ENCODE assay signal across 1 cellular context in the genomic region with DNA sequence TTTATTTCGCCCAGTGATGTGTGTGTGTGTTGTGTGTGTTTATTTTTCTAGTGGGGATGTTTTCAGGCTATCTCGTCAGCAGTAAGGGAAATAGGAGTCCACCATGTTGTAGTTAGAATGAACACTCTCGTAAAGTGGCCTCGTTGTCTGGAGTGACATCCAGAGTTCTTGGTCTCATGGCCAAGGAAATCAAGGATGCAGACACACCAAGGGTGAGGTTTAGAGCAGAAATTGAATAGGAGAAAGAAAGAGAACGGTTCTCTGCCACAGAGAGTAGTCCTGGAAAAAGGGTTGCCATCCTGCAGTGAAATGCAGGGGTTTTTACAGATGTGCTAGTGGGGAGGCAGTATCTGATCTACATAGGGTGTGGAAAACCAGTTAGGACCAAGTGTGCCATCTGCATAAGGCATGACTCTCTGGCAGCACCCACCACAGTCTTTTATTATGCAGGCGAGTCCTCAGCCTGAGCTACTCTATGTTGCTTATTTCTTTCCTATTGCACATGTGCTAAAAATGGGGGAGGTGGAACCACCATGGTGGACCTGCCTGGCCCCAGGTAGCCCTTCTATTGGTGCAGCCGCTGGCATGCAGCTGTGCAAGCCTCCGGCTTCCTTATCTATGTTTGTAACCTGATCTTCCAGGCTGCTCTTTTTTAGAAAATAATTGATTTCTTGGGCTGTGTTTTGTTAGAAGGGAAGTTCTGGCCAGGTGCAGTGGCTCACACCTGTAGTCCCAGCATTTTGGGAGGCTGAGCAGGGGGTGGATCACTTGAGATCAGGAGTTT.
TF ChIP-seq lines count a peak whose summit lies in the region.

No MANE protein-coding gene starts in this region.

TF ChIP-seq in H1, 55 proteins besides CTCF, POLR2A, EP300 and RAD21:
- TF ChIP-seq, protein P1, sequence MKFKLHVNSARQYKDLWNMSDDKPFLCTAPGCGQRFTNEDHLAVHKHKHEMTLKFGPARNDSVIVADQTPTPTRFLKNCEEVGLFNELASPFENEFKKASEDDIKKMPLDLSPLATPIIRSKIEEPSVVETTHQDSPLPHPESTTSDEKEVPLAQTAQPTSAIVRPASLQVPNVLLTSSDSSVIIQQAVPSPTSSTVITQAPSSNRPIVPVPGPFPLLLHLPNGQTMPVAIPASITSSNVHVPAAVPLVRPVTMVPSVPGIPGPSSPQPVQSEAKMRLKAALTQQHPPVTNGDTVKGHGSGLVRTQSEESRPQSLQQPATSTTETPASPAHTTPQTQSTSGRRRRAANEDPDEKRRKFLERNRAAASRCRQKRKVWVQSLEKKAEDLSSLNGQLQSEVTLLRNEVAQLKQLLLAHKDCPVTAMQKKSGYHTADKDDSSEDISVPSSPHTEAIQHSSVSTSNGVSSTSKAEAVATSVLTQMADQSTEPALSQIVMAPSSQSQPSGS (IDR thresholded peaks at IDR 0.05; ENCODE audit: low read length): no peak
- TF ChIP-seq CBX8 (IDR thresholded peaks at IDR 0.05; ENCODE audit: borderline replicate concordance, low read depth, low read length) (no peak), SP1 (IDR thresholded peaks at IDR 0.05; ENCODE audit: low read depth, low read length) (no peak), HDAC6 (IDR thresholded peaks at IDR 0.05; ENCODE audit: low read depth, low read length) (no peak), NANOG (IDR thresholded peaks at IDR 0.05; ENCODE audit: insufficient read depth, low read depth, low read length, poor library complexity, severe bottlenecking) (no peak), CBX5 (IDR thresholded peaks at IDR 0.05; ENCODE audit: low read depth, low read length) (no peak), KDM1A (IDR thresholded peaks at IDR 0.05; ENCODE audit: borderline replicate concordance, low read length) (no peak), TAF1 (IDR thresholded peaks at IDR 0.05; ENCODE audit: low read depth, low read length) (no peak)
- TF ChIP-seq, protein P2, sequence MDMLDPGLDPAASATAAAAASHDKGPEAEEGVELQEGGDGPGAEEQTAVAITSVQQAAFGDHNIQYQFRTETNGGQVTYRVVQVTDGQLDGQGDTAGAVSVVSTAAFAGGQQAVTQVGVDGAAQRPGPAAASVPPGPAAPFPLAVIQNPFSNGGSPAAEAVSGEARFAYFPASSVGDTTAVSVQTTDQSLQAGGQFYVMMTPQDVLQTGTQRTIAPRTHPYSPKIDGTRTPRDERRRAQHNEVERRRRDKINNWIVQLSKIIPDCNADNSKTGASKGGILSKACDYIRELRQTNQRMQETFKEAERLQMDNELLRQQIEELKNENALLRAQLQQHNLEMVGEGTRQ (IDR thresholded peaks at IDR 0.05; ENCODE audit: low read length): no peak
